1 cellular context compared by ENCODE assay signal in genomic region chr19:33437351-33438015, GRCh38.
TF ChIP-seq lines count a peak whose summit lies in the region.

No MANE protein-coding gene starts in this region.

TF ChIP-seq in SK-N-SH, 30 proteins besides CTCF, POLR2A, EP300 and RAD21 (continued from another document):
- TF ChIP-seq FOXM1 (IDR thresholded peaks at IDR 0.05; ENCODE audit: low read depth): no peak
- TF ChIP-seq ELF1 (IDR thresholded peaks at IDR 0.05): no peak
- no peak for TF ChIP-seq NFIC (IDR thresholded peaks at IDR 0.05; ENCODE audit: borderline replicate concordance)
- no peak for TF ChIP-seq FOXJ3 (CRISPR knock-in tag; IDR thresholded peaks at IDR 0.05)
- peak; percentile 44; the same call in 1 of the 2 replicates for TF ChIP-seq GATA2 (CRISPR knock-in tag; IDR thresholded peaks at IDR 0.05)
- TF ChIP-seq MXI1 (IDR thresholded peaks at IDR 0.05; ENCODE audit: low read depth, low read length): 0 out of 2 replicates have a peak, but pooled peaks have one; percentile 47
- no peak for TF ChIP-seq SMC3 (IDR thresholded peaks at IDR 0.05; ENCODE audit: low read depth, low read length)
- TF ChIP-seq TEAD4 (IDR thresholded peaks at IDR 0.05; ENCODE audit: borderline replicate concordance, insufficient read depth): no peak
- TF ChIP-seq JUND (IDR thresholded peaks at IDR 0.05): no peak
- TF ChIP-seq FOSL2 (IDR thresholded peaks at IDR 0.05; ENCODE audit: borderline replicate concordance, low read depth): no peak
- TF ChIP-seq USF2 (IDR thresholded peaks at IDR 0.05; ENCODE audit: borderline replicate concordance, low read depth, low read length): no peak
- no peak for TF ChIP-seq RCOR1 (IDR thresholded peaks at IDR 0.05; ENCODE audit: low read length)
- no peak for TF ChIP-seq USF1 (IDR thresholded peaks at IDR 0.05; ENCODE audit: borderline replicate concordance, low read depth)
- TF ChIP-seq RFX5 (IDR thresholded peaks at IDR 0.05; ENCODE audit: low read length): peak; percentile 88
- no peak for TF ChIP-seq POLR2AphosphoS5 (IDR thresholded peaks at IDR 0.05; ENCODE audit: low read depth, low read length)
- no peak for TF ChIP-seq MAX (IDR thresholded peaks at IDR 0.05; ENCODE audit: low read depth)
- TF ChIP-seq TCF12 (IDR thresholded peaks at IDR 0.05): peak; percentile 14; the same call in 1 of the 2 replicates
- no peak for TF ChIP-seq ZBTB33 (IDR thresholded peaks at IDR 0.05; ENCODE audit: borderline replicate concordance, low read depth)
- no peak for TF ChIP-seq GABPA (IDR thresholded peaks at IDR 0.05; ENCODE audit: low read depth)
- no peak for TF ChIP-seq EZH2phosphoT487 (IDR thresholded peaks at IDR 0.05; ENCODE audit: borderline replicate concordance, low read depth)
- no peak for TF ChIP-seq SIN3A (IDR thresholded peaks at IDR 0.05; ENCODE audit: borderline replicate concordance, low read depth, low read length)
- TF ChIP-seq MEF2A (IDR thresholded peaks at IDR 0.05; ENCODE audit: borderline replicate concordance, low read depth): no peak
